In the genomic region with DNA sequence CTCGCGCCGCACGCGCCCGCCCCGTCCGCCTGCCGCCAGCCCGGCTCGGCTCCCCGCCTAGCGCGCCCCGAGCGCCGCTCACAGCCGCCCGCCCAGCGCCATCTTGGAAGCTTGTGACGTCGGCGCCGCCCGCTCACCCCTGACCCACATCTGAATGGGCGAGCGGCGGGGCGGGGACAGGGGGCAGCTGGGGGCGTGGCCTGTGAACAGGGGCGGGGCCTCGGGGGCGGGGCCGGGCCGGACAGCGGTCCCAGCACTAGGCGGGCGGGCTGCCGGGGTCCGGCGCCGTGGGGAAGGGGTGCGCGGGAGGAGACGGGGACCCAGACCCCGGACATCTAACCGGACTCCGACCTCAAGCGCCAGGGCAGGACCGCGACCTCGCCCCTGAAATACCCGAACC, we compare ENCODE assay signal across 1 cellular context.
A peak's percentile ranks its signal among the peaks of the same experiment; 100 is the strongest.
TF ChIP-seq lines count a peak whose summit lies in the region.

No MANE protein-coding gene starts in this region.

TF ChIP-seq in HepG2, 621 proteins besides CTCF, POLR2A, EP300 and RAD21:
- peak; percentile 42; the same call in 1 of the 2 replicates for TF ChIP-seq TAF1 (CRISPR knock-in tag; IDR thresholded peaks at IDR 0.05)
- TF ChIP-seq, protein P1, sequence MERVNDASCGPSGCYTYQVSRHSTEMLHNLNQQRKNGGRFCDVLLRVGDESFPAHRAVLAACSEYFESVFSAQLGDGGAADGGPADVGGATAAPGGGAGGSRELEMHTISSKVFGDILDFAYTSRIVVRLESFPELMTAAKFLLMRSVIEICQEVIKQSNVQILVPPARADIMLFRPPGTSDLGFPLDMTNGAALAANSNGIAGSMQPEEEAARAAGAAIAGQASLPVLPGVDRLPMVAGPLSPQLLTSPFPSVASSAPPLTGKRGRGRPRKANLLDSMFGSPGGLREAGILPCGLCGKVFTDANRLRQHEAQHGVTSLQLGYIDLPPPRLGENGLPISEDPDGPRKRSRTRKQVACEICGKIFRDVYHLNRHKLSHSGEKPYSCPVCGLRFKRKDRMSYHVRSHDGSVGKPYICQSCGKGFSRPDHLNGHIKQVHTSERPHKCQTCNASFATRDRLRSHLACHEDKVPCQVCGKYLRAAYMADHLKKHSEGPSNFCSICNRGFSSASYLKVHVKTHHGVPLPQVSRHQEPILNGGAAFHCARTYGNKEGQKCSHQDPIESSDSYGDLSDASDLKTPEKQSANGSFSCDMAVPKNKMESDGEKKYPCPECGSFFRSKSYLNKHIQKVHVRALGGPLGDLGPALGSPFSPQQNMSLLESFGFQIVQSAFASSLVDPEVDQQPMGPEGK (CRISPR knock-in tag; IDR thresholded peaks at IDR 0.05): 0 out of 2 replicates have a peak, but pooled peaks have one; percentile 17
- TF ChIP-seq, protein P2, sequence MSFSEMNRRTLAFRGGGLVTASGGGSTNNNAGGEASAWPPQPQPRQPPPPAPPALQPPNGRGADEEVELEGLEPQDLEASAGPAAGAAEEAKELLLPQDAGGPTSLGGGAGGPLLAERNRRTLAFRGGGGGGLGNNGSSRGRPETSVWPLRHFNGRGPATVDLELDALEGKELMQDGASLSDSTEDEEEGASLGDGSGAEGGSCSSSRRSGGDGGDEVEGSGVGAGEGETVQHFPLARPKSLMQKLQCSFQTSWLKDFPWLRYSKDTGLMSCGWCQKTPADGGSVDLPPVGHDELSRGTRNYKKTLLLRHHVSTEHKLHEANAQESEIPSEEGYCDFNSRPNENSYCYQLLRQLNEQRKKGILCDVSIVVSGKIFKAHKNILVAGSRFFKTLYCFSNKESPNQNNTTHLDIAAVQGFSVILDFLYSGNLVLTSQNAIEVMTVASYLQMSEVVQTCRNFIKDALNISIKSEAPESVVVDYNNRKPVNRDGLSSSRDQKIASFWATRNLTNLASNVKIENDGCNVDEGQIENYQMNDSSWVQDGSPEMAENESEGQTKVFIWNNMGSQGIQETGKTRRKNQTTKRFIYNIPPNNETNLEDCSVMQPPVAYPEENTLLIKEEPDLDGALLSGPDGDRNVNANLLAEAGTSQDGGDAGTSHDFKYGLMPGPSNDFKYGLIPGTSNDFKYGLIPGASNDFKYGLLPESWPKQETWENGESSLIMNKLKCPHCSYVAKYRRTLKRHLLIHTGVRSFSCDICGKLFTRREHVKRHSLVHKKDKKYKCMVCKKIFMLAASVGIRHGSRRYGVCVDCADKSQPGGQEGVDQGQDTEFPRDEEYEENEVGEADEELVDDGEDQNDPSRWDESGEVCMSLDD (CRISPR knock-in tag; IDR thresholded peaks at IDR 0.05; ENCODE audit: borderline replicate concordance): 0 out of 2 replicates have a peak, but pooled peaks have one; percentile 41
- TF ChIP-seq SAP130 (CRISPR knock-in tag; IDR thresholded peaks at IDR 0.05; ENCODE audit: low read depth): peak; percentile 35; the same call in 1 of the 2 replicates
- TF ChIP-seq RBFOX2 (IDR thresholded peaks at IDR 0.05; ENCODE audit: low read depth, low read length): peak; percentile 43; the same call in 1 of the 2 replicates
- peak; percentile 39; the same call in 1 of the 2 replicates for TF ChIP-seq POLR2G (IDR thresholded peaks at IDR 0.05; ENCODE audit: low read depth, low read length)
- peak; percentile 24; the same call in 1 of the 2 replicates for TF ChIP-seq POLR2AphosphoS5 (IDR thresholded peaks at IDR 0.05; ENCODE audit: low read depth, low read length)
- TF ChIP-seq ZBTB7B (CRISPR knock-in tag; IDR thresholded peaks at IDR 0.05): 0 out of 2 replicates have a peak, but pooled peaks have one; percentile 27
